Comparison of ENCODE assay signal across 8 cellular contexts in the genomic region with DNA sequence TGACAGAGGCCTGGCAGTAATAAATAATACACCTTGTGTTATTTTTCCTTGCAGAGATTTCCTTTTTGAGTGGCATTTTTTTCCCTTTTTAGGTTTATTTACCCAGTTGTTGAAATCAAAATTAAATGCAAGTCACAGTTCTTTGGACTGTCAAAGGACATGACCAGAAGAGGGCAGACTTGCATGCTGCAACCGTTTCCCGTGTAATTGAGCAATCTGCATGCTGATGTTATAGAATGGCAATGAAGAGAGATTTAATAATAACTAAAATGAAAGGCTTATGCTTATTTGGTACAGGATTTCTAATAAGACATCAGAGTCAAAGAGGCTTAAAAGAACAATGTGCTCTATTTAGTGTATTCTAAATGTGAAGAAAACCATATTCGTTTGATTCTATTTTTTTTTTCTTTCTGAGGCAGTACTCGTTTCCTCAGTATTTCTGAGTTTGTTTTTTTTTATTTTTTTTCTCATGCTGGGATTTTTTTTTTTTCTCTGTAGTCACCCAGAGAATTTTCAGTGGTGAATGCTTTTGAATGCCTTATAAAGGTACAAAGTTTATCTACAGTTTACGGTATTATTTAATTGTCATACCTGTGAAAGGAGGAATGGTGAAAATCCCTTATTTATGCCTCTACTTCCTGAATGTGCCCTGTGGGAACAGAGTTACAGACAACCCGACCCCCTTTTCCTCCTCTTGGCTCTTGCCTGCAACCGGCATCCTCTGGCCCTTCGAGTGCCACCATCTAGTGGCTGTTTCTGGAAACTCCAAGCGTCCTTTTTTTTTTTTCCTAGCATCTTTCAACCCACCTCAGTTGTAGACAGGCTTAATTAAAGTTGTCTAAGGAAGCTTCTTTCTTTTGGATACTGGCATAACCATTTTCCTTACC.
DNase-seq lines count a peak whose midpoint lies in the region; ATAC-seq, FAIRE-seq and TF ChIP-seq lines count a peak whose summit lies in the region.

No MANE protein-coding gene starts in this region.

- H3K27me3 ChIP-seq in Peyer's patch (no peaks in the 10 kb centered on the region), H1 (replicated peaks in 1 of 4; ENCODE audit: control insufficient read depth in 3 of 4, extremely low read depth in 1 of 4, insufficient read depth in 3 of 4, low read length in 3 of 4) (no peaks in the 10 kb centered on the region), mesenchymal stem cell (ENCODE audit: control insufficient read depth in 1 of 2, insufficient read depth in 1 of 2, low read length in 2 of 2) (no peaks in the 10 kb centered on the region)

- no peak overlapping the region for H3K56ac ChIP-seq in H1 (replicated peaks; ENCODE audit: insufficient read length, low read depth, low read length)

- H2BK120ac ChIP-seq in H1 (replicated peaks; ENCODE audit: low read depth, low read length) (no peak overlapping the region), mesenchymal stem cell (ENCODE audit: low read depth, low read length) (no peak overlapping the region)

- H3K27ac ChIP-seq in Peyer's patch (no peak overlapping the region), H1 (ENCODE audit: low read depth, low read length) (no peak overlapping the region), mesenchymal stem cell (ENCODE audit: low read length, poor library complexity, severe bottlenecking) (no peak overlapping the region)

- DNase-seq in ELR (ENCODE audit: low read depth) (peak; percentile 51), Peyer's patch (peak in 1 of 3 donors; percentile 70), H1 (ENCODE audit: low read depth in 1 of 2, low spot score in 2 of 2) (peak in 1 of 2 experiments; percentile 29), mesenchymal stem cell (peak; percentile 69), NCI-H187 (lab: John Stamatoyannopoulos, UW) (no peak)
- DNase-seq in Jurkat, Clone E6-1 (ENCODE audit: low read depth, low spot score), result peak; percentile 71

- H2BK5ac ChIP-seq in H1 (ENCODE audit: low read depth, low read length) (no peak overlapping the region), mesenchymal stem cell (ENCODE audit: low read depth, low read length, poor library complexity, severe bottlenecking) (no peak overlapping the region)

- H2AK5ac ChIP-seq in H1 (ENCODE audit: low read depth, low read length) (no peak overlapping the region), mesenchymal stem cell (ENCODE audit: low read length, severe bottlenecking) (no peak overlapping the region)

- ATAC-seq in GM21381 (IDR thresholded peaks at IDR 0.05; ENCODE audit: unreplicated experiment), result peak; percentile 68
- no peak for ATAC-seq in GM21786 (IDR thresholded peaks at IDR 0.05; ENCODE audit: unreplicated experiment)

- H3K36me3 ChIP-seq in Peyer's patch (no peaks in the 10 kb centered on the region), H1 (ENCODE audit: control insufficient read depth in 2 of 4, insufficient read depth in 4 of 4, low read length in 3 of 4) (no peaks in the 10 kb centered on the region), mesenchymal stem cell (ENCODE audit: control insufficient read depth in 1 of 2, insufficient read depth in 2 of 2, low read depth in 1 of 2, low read length in 2 of 2) (no peaks in the 10 kb centered on the region)

- H3K18ac ChIP-seq in H1 (ENCODE audit: extremely low read depth, low read length) (no peak overlapping the region), mesenchymal stem cell (ENCODE audit: low read depth in 1 of 2, low read length in 2 of 2) (no peak overlapping the region)

- H3K79me1 ChIP-seq in H1 (ENCODE audit: low read depth, low read length) (no peaks in the 10 kb centered on the region), mesenchymal stem cell (replicated peaks; ENCODE audit: low read length, poor library complexity, severe bottlenecking) (no peaks in the 10 kb centered on the region)

- no peak overlapping the region for H2BK20ac ChIP-seq in H1 (ENCODE audit: low read length)

- TF ChIP-seq POLR2A in Peyer's patch (IDR thresholded peaks at IDR 0.05) (no peak), H1 (IDR thresholded peaks at IDR 0.05; ENCODE audit: control extremely low read depth in 1 of 2, low read depth in 2 of 2, low read length in 2 of 2) (no peak)

- H2BK12ac ChIP-seq in H1 (ENCODE audit: low read depth, low read length) (no peak overlapping the region), mesenchymal stem cell (ENCODE audit: low read length in 2 of 2) (no peak overlapping the region)

- H3K4me3 ChIP-seq in Jurkat, Clone E6-1 (ENCODE audit: low read length), result peak overlapping the region; percentile 20
- H3K4me3 ChIP-seq in Peyer's patch (no peak overlapping the region), H1 (ENCODE audit: extremely low read depth in 1 of 4, insufficient read depth in 2 of 4, low read depth in 3 of 4, low read length in 4 of 4) (peak overlapping the region in 1 of 4 experiments; percentile 44; a peak in 4 of 8 replicates), mesenchymal stem cell (ENCODE audit: insufficient read depth in 1 of 2, low read depth in 1 of 2, low read length in 2 of 2) (no peak overlapping the region)

- no peaks in the 10 kb centered on the region for H3K79me2 ChIP-seq in H1 (ENCODE audit: control insufficient read depth in 1 of 2, insufficient read depth in 2 of 2, low read length in 2 of 2)

- H3K23ac ChIP-seq in H1 (ENCODE audit: insufficient read length) (no peak overlapping the region), mesenchymal stem cell (ENCODE audit: low read length in 2 of 2) (no peak overlapping the region)

- POLR2A ChIA-PET in H1 (lab: Charles Lee; ENCODE audit: partially characterized antibody), result no interaction called here

- H2AFZ ChIP-seq in H1 (ENCODE audit: low read length) (no peak overlapping the region), mesenchymal stem cell (ENCODE audit: low read depth, low read length) (no peak overlapping the region)

- H3K9ac ChIP-seq in H1 (replicated peaks in 1 of 4; ENCODE audit: extremely low read depth in 1 of 4, low read depth in 3 of 4, low read length in 3 of 4) (no peak overlapping the region), mesenchymal stem cell (ENCODE audit: low read length) (no peak overlapping the region)

- H3K4me2 ChIP-seq in H1 (ENCODE audit: insufficient read depth in 1 of 2, low read depth in 2 of 2, low read length in 2 of 2) (no peak overlapping the region; a peak in 1 of 4 replicates), mesenchymal stem cell (ENCODE audit: low read length, poor library complexity, severe bottlenecking) (no peak overlapping the region)

- no peak for TF ChIP-seq EP300 in H1 (IDR thresholded peaks at IDR 0.05; ENCODE audit: borderline replicate concordance in 1 of 2, low read depth in 2 of 2, low read length in 2 of 2)

- H3K23me2 ChIP-seq in H1 (ENCODE audit: low read depth, low read length), result no peaks in the 10 kb centered on the region

- H2BK15ac ChIP-seq in H1 (ENCODE audit: low read length) (no peak overlapping the region), mesenchymal stem cell (ENCODE audit: low read depth, poor library complexity, severe bottlenecking) (no peak overlapping the region)

- H4K91ac ChIP-seq in H1 (replicated peaks; ENCODE audit: insufficient read length, low read length) (no peak overlapping the region), mesenchymal stem cell (ENCODE audit: low read length) (no peak overlapping the region)

- H4K20me1 ChIP-seq in H1 (replicated peaks in 1 of 2; ENCODE audit: control insufficient read depth in 1 of 2, insufficient read depth in 2 of 2, low read length in 2 of 2), result no peaks in the 10 kb centered on the region

- no peak overlapping the region for H4K5ac ChIP-seq in H1 (ENCODE audit: insufficient read length, low read depth, low read length)

- 10% methylated on average over 9 of the region's 9 CpGs; no CpG with 5 or more reads in 1 of the 2 experiments for WGBS in H1 (ENCODE audit: extremely low coverage in 1 of 2, insufficient coverage in 1 of 2, insufficient read length in 1 of 2, insufficient replicate concordance in 2 of 2, low coverage in 1 of 2, low lambda C conversion rate in 2 of 2, missing lambda C conversion rate in 1 of 2), 2 experiments
- 2% methylated on average over 5 of the region's 9 CpGs for WGBS in mesenchymal stem cell

- TF ChIP-seq CTCF in Peyer's patch (IDR thresholded peaks at IDR 0.05) (peak in 4 of 6 experiments; percentile 40 to 81 (median 76)), H1 (IDR thresholded peaks at IDR 0.05; ENCODE audit: control extremely low read depth in 1 of 3, insufficient read depth in 1 of 3, low read depth in 1 of 3, low read length in 3 of 3) (peak; percentile 62 to 74 (median 72))

- FAIRE-seq in H1 (lab: Jason Lieb, UNC), result peak; percentile 82

- H3K9me3 ChIP-seq in Peyer's patch (no peaks in the 10 kb centered on the region), H1 (ENCODE audit: insufficient read depth in 2 of 2, low read depth in 1 of 2, low read length in 1 of 2) (no peaks in the 10 kb centered on the region), mesenchymal stem cell (ENCODE audit: control insufficient read depth, low read length) (no peaks in the 10 kb centered on the region)

- H3K4ac ChIP-seq in H1 (replicated peaks; ENCODE audit: insufficient read length, low read depth, low read length) (no peak overlapping the region), mesenchymal stem cell (ENCODE audit: low read depth in 1 of 2, low read length in 2 of 2) (no peak overlapping the region)

- H4K8ac ChIP-seq in H1 (ENCODE audit: extremely low read depth, insufficient read depth, low read length) (no peak overlapping the region), mesenchymal stem cell (ENCODE audit: low read length) (no peak overlapping the region)

- H3K4me1 ChIP-seq in Peyer's patch (no peaks in the 10 kb centered on the region), H1 (replicated peaks in 1 of 4; ENCODE audit: control insufficient read depth in 3 of 4, insufficient read depth in 4 of 4, low read length in 3 of 4) (no peaks in the 10 kb centered on the region), mesenchymal stem cell (ENCODE audit: control insufficient read depth, insufficient read depth, low read depth, low read length) (no peaks in the 10 kb centered on the region)

- CTCF ChIA-PET in H1 (lab: Charles Lee; ENCODE audit: partially characterized antibody), result interaction anchor here (0.8 to 1.4 kb wide), 6 partner anchors 15 to 919 kb away, joined by 3 to 5 read pairs (median 3); no protein-coding TSS in a partner anchor

- peak; percentile 72 to 76 for TF ChIP-seq RAD21 in H1 (IDR thresholded peaks at IDR 0.05 in 1 of 2, conservative IDR thresholded peaks at IDR 0.05 in 1 of 2; ENCODE audit: low read depth in 2 of 2, low read length in 2 of 2)

- H3K14ac ChIP-seq in H1 (ENCODE audit: insufficient read length) (no peak overlapping the region), mesenchymal stem cell (ENCODE audit: low read length in 2 of 2) (no peak overlapping the region)

TF ChIP-seq in H1, 55 proteins besides CTCF, POLR2A, EP300 and RAD21:
- peak; percentile 99 for TF ChIP-seq CEBPB (IDR thresholded peaks at IDR 0.05; ENCODE audit: low read depth, low read length)
- 0 out of 2 replicates have a peak, but pooled peaks have one; percentile 20 for TF ChIP-seq POU5F1 (IDR thresholded peaks at IDR 0.05; ENCODE audit: low read depth, low read length)
- no peak for TF ChIP-seq CTBP2 (IDR thresholded peaks at IDR 0.05; ENCODE audit: borderline replicate concordance, insufficient read depth, insufficient read length, low read length)
- peak; percentile 24 for TF ChIP-seq ASH2L (IDR thresholded peaks at IDR 0.05; ENCODE audit: low read length)

Comparison
In these comparisons a context has a peak if more than half of its experiments do, and no peak if none do; other contexts are left out.
1. DNase-seq: peak in ELR (single experiment), Jurkat, Clone E6-1 (single experiment) and mesenchymal stem cell (single experiment); none in NCI-H187 (0 of 2).